14 cellular contexts compared by ENCODE assay signal in genomic region chr18:45050712-45051639, GRCh38.
DNase-seq lines count a peak whose midpoint lies in the region; ATAC-seq and TF ChIP-seq lines count a peak whose summit lies in the region.
"Had no signal": no experiment of that assay in that cellular context is flagged by ENCODE, and none has a peak within 500 bp of the region (broad histone marks: within the 10 kb centered on the region; RNA-seq: fewer than 3 reads in every experiment).

No MANE protein-coding gene starts in this region.

- H3K4me3 ChIP-seq in breast epithelium (no peak overlapping the region), brain microvascular endothelial cell (ENCODE audit: low read depth, low read length) (no peak overlapping the region)
- no peak overlapping the region for H3K4me3 ChIP-seq in naive thymus-derived CD4-positive, alpha-beta T cell (ENCODE audit: low read length)
- H3K4me3 ChIP-seq: ascending aorta had no signal

- H3K36me3 Mint-ChIP-seq in MCF 10A (ENCODE audit: insufficient read depth, unreplicated experiment) (no peaks in the 10 kb centered on the region), memory B cell (peaks cover 38% of the 10 kb centered on the region)
- H3K36me3 Mint-ChIP-seq in naive thymus-derived CD4-positive, alpha-beta T cell, result no peaks in the 10 kb centered on the region
- no peaks in the 10 kb centered on the region for H3K36me3 Mint-ChIP-seq in activated CD8-positive, alpha-beta T cell treated with anti-CD3 and anti-CD28 coated beads, Interleukin-2, amount 10 ng/mL, durations not matched to agents 7 days and 5 days (ENCODE audit: low read depth)

- no peaks in the 10 kb centered on the region for H3K9me3 ChIP-seq in breast epithelium
- H3K9me3 ChIP-seq in naive thymus-derived CD4-positive, alpha-beta T cell (ENCODE audit: control insufficient read depth in 2 of 3, low read length in 3 of 3), result no peaks in the 10 kb centered on the region
- H3K9me3 ChIP-seq: ascending aorta had no signal

- no peaks in the 10 kb centered on the region for H3K27me3 ChIP-seq in breast epithelium
- H3K27me3 ChIP-seq in brain microvascular endothelial cell (replicated peaks), result no peaks in the 10 kb centered on the region
- no peaks in the 10 kb centered on the region for H3K27me3 ChIP-seq in naive thymus-derived CD4-positive, alpha-beta T cell (ENCODE audit: control insufficient read depth in 2 of 2, insufficient read depth in 2 of 2, low read length in 2 of 2)
- H3K27me3 ChIP-seq: ascending aorta had no signal

- peak; percentile 87 for DNase-seq in MCF 10A (ENCODE audit: unreplicated experiment)
- no peak for DNase-seq in breast epithelium (ENCODE audit: low spot score in 2 of 2)
- DNase-seq in brain microvascular endothelial cell, result peak; percentile 65
- no peak for DNase-seq in memory B cell (ENCODE audit: low spot score in 2 of 2)
- DNase-seq in naive thymus-derived CD4-positive, alpha-beta T cell, result no peak
- no peak for DNase-seq in UCSD-AML1 (lab: John Stamatoyannopoulos, UW; ENCODE audit: unreplicated experiment)
- no peak for DNase-seq in activated CD8-positive, alpha-beta T cell treated with anti-CD3 and anti-CD28 coated beads, Interleukin-2, amount 10 ng/mL, durations not matched to agents 7 days and 5 days
- DNase-seq: hippocampal formation, NCI-H1436 treated with DMSO at 0.1 percent for 48 hours, Right ventricle myocardium superior had no signal

- no peaks in the 10 kb centered on the region for H3K27me3 Mint-ChIP-seq in MCF 10A (ENCODE audit: insufficient read depth, unreplicated experiment)
- no peaks in the 10 kb centered on the region for H3K27me3 Mint-ChIP-seq in memory B cell
- no peaks in the 10 kb centered on the region for H3K27me3 Mint-ChIP-seq in naive thymus-derived CD4-positive, alpha-beta T cell
- H3K27me3 Mint-ChIP-seq in activated CD8-positive, alpha-beta T cell treated with anti-CD3 and anti-CD28 coated beads, Interleukin-2, amount 10 ng/mL, durations not matched to agents 7 days and 5 days (ENCODE audit: low read depth), result peaks cover 5% of the 10 kb centered on the region

- in situ Hi-C loops in brain microvascular endothelial cell (cut with HindIII; ENCODE audit: low pct_ligation_motif_present, low sequenced_read_pairs), result no loop called here

- no peak for ATAC-seq in memory B cell (ENCODE audit: low read depth)
- no peak for ATAC-seq in naive thymus-derived CD4-positive, alpha-beta T cell
- no peak for ATAC-seq in GM21576 (IDR thresholded peaks at IDR 0.05; ENCODE audit: unreplicated experiment)
- no peak for ATAC-seq in activated CD8-positive, alpha-beta T cell treated with anti-CD3 and anti-CD28 coated beads, Interleukin-2, amount 10 ng/mL, durations not matched to agents 7 days and 5 days

- no peak for TF ChIP-seq CTCF in MCF 10A (IDR thresholded peaks at IDR 0.05; ENCODE audit: unreplicated experiment)
- TF ChIP-seq CTCF in breast epithelium (IDR thresholded peaks at IDR 0.05), result no peak
- no peak for TF ChIP-seq CTCF in brain microvascular endothelial cell (IDR thresholded peaks at IDR 0.05; ENCODE audit: low read depth, low read length, missing control alignments)

- no peaks in the 10 kb centered on the region for H3K4me1 ChIP-seq in breast epithelium
- no peaks in the 10 kb centered on the region for H3K4me1 ChIP-seq in naive thymus-derived CD4-positive, alpha-beta T cell (ENCODE audit: control insufficient read depth in 2 of 2, insufficient read depth in 2 of 2, low read length in 2 of 2)
- H3K4me1 ChIP-seq: ascending aorta, parathyroid adenoma had no signal

- no peak for TF ChIP-seq POLR2A in breast epithelium (IDR thresholded peaks at IDR 0.05)

- no TSS peak for BruUV-seq in MCF 10A (replicated peaks; lab: Mats Ljungman, UMichigan)

- no peaks in the 10 kb centered on the region for H3K9me3 Mint-ChIP-seq in MCF 10A (ENCODE audit: unreplicated experiment)
- H3K9me3 Mint-ChIP-seq in memory B cell, result no peaks in the 10 kb centered on the region
- H3K9me3 Mint-ChIP-seq in naive thymus-derived CD4-positive, alpha-beta T cell, result peaks cover 0 to 7% (median 0%) of the 10 kb centered on the region in 11 donors
- H3K9me3 Mint-ChIP-seq in activated CD8-positive, alpha-beta T cell treated with anti-CD3 and anti-CD28 coated beads, Interleukin-2, amount 10 ng/mL, durations not matched to agents 7 days and 5 days (ENCODE audit: insufficient read depth), result no peaks in the 10 kb centered on the region

- POLR2A ChIA-PET in MCF 10A (lab: Yijun Ruan, JAX), result interaction anchor here (0.6 to 1.2 kb wide), 6 partner anchors 9 to 476 kb away, joined by 3 to 5 read pairs (median 3); no protein-coding TSS in a partner anchor
- POLR2A ChIA-PET in naive thymus-derived CD4-positive, alpha-beta T cell (lab: Charles Lee), result no interaction called here
- POLR2A ChIA-PET in activated CD8-positive, alpha-beta T cell treated with anti-CD3 and anti-CD28 coated beads, Interleukin-2, amount 10 ng/mL, durations not matched to agents 7 days and 5 days (lab: Charles Lee), result no interaction called here

- H3K4me1 Mint-ChIP-seq in MCF 10A (ENCODE audit: insufficient read depth, unreplicated experiment) (peaks cover 16% of the 10 kb centered on the region), memory B cell (peaks cover 10% of the 10 kb centered on the region)
- H3K4me1 Mint-ChIP-seq in naive thymus-derived CD4-positive, alpha-beta T cell, result no peaks in the 10 kb centered on the region
- H3K4me1 Mint-ChIP-seq in activated CD8-positive, alpha-beta T cell treated with anti-CD3 and anti-CD28 coated beads, Interleukin-2, amount 10 ng/mL, durations not matched to agents 7 days and 5 days (ENCODE audit: low read depth), result no peaks in the 10 kb centered on the region

- intact Hi-C loops in MCF 10A (cut with micrococcal nuclease), result no loop called here
- intact Hi-C loops in breast epithelium (cut with DNase I; ENCODE audit: low total_unique reads), result no loop called here
- intact Hi-C loops in naive thymus-derived CD4-positive, alpha-beta T cell (cut with micrococcal nuclease), result no loop called here

- no peak overlapping the region for H3K4me3 Mint-ChIP-seq in MCF 10A (ENCODE audit: unreplicated experiment)
- H3K4me3 Mint-ChIP-seq in memory B cell, result no peak overlapping the region
- no peak overlapping the region for H3K4me3 Mint-ChIP-seq in naive thymus-derived CD4-positive, alpha-beta T cell
- H3K4me3 Mint-ChIP-seq in activated CD8-positive, alpha-beta T cell treated with anti-CD3 and anti-CD28 coated beads, Interleukin-2, amount 10 ng/mL, durations not matched to agents 7 days and 5 days, result no peak overlapping the region

- peak overlapping the region in 1 of 2 donors; percentile 62 for H3K27ac ChIP-seq in breast epithelium
- H3K27ac ChIP-seq in brain microvascular endothelial cell, result peak overlapping the region; percentile 33
- no peak overlapping the region for H3K27ac ChIP-seq in naive thymus-derived CD4-positive, alpha-beta T cell (ENCODE audit: low read depth, low read length)
- H3K27ac ChIP-seq: 22Rv1, ascending aorta, parathyroid adenoma had no signal

- peak overlapping the region; percentile 36 for H3K27ac Mint-ChIP-seq in MCF 10A (ENCODE audit: low read depth, unreplicated experiment)
- peak overlapping the region; percentile 8 for H3K27ac Mint-ChIP-seq in memory B cell
- no peak overlapping the region for H3K27ac Mint-ChIP-seq in naive thymus-derived CD4-positive, alpha-beta T cell
- no peak overlapping the region for H3K27ac Mint-ChIP-seq in activated CD8-positive, alpha-beta T cell treated with anti-CD3 and anti-CD28 coated beads, Interleukin-2, amount 10 ng/mL, durations not matched to agents 7 days and 5 days

- no peaks in the 10 kb centered on the region for H3K36me3 ChIP-seq in breast epithelium
- no peaks in the 10 kb centered on the region for H3K36me3 ChIP-seq in brain microvascular endothelial cell (replicated peaks)
- H3K36me3 ChIP-seq in naive thymus-derived CD4-positive, alpha-beta T cell (ENCODE audit: control insufficient read depth in 2 of 3, insufficient read depth in 3 of 3, low read length in 3 of 3), result no peaks in the 10 kb centered on the region
- H3K36me3 ChIP-seq: ascending aorta had no signal

- CTCF ChIA-PET in MCF 10A (lab: Yijun Ruan, JAX), result interaction anchor here (0.6 kb wide), 1 partner anchor 113 kb away, joined by 3 read pairs; no protein-coding TSS in a partner anchor
- CTCF ChIA-PET in naive thymus-derived CD4-positive, alpha-beta T cell (lab: Charles Lee), result no interaction called here
- CTCF ChIA-PET in activated CD8-positive, alpha-beta T cell treated with anti-CD3 and anti-CD28 coated beads, Interleukin-2, amount 10 ng/mL, durations not matched to agents 7 days and 5 days (lab: Charles Lee), result no interaction called here

Comparison
In these comparisons a context has a peak if more than half of its experiments do, and no peak if none do; other contexts are left out.
1. DNase-seq: peak in MCF 10A (single experiment) and brain microvascular endothelial cell (single experiment); none in breast epithelium (0 of 2), memory B cell (0 of 2), naive thymus-derived CD4-positive, alpha-beta T cell (0 of 9), UCSD-AML1 (single experiment) and activated CD8-positive, alpha-beta T cell treated with anti-CD3 and anti-CD28 coated beads, Interleukin-2, amount 10 ng/mL, durations not matched to agents 7 days and 5 days (single experiment).
2. H3K27ac Mint-ChIP-seq: peak in MCF 10A (single experiment) and memory B cell (single experiment); none in naive thymus-derived CD4-positive, alpha-beta T cell (0 of 9) and activated CD8-positive, alpha-beta T cell treated with anti-CD3 and anti-CD28 coated beads, Interleukin-2, amount 10 ng/mL, durations not matched to agents 7 days and 5 days (single experiment).